Comparison of ENCODE assay signal across 20 cellular contexts in genomic region chrX:18465051-18465450, GRCh38.
"Had no signal": no experiment of that assay in that cellular context is flagged by ENCODE, and none has a peak within 500 bp of the region (broad histone marks: within the 10 kb centered on the region; RNA-seq: fewer than 3 reads in every experiment).

No MANE protein-coding gene starts in this region.

- H3K27ac ChIP-seq: RWPE1, SJCRH30 had no signal

- H3K27me3 ChIP-seq: SJCRH30 had no signal

- H3K36me3 ChIP-seq: SJCRH30 had no signal

- DNase-seq: IMR-90, Karpas-422, KG1, MM.1S, NCI-H1092 treated with DMSO at 0.1 percent for 48 hours, NCI-H1436 treated with DMSO at 0.1 percent for 48 hours, NCI-H1694, NCI-H1930, NCI-H2081, NCI-H2107, NCI-H2227 treated with DMSO at 0.1 percent for 48 hours, NCI-H524, NCI-H526 treated with DMSO at 0.1 percent for 48 hours, NCI-H748 treated with DMSO at 0.1 percent for 48 hours, SHP77 treated with DMSO at 0.1 percent for 48 hours had no signal

- FAIRE-seq: HepG2 had no signal

- ATAC-seq: HepG2, Panc1, SK-N-SH treated with all-trans-retinoic acid at 6 μM for 48 hours had no signal

- H3K4me3 ChIP-seq: SJCRH30 had no signal

- H3K9me3 ChIP-seq: SJCRH30 had no signal
